Comparison of ENCODE assay signal across 19 cellular contexts in the genomic region with DNA sequence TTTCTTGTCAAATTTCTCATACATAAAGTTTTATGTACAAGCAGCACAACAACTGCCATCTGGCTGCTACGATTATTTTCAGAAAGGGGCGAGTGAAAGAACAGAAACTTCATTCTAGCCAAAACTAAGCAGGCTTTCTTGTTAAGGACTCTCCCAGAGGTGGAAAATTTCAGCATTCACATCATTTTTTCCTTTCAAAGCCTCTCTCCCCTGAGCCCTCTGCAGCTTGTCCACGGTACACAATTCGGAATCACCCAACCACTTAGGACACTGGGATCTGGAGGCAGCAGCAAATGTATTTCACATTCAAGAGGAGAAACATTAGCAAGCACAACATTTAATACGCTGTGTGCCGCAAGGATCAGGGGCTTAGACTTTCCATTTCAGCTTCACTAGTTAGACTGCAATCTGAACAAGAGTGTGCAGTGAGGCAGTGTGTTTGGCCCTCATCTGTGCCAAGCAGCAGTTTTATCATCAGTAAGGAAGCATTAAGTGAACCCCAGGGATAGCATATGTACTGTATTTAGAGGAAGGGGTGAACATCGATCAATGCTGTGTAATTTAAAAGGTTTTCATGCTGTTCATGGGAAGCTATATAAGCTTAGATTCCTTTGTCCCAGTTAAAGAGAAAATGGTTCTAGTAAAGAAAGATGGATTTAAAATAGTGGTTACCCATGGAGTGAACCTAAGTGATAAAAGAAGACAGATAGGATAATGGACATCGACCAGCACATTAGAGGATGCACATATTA.
"Had no signal": no experiment of that assay in that cellular context is flagged by ENCODE, and none has a peak within 500 bp of the region (broad histone marks: within the 10 kb centered on the region; RNA-seq: fewer than 3 reads in every experiment).

No MANE protein-coding gene starts in this region.

- H3K4me1 Mint-ChIP-seq: naive B cell; natural killer cell; stimulated activated effector memory CD8-positive, alpha-beta T cell treated with anti-CD3 and anti-CD28 coated beads, Interleukin-12 subunit alpha, Interleukin-12 subunit beta, amount 100 ng/mL, for 72 hours had no signal

- H3K27ac Mint-ChIP-seq: mesothelial cell of epicardium; naive B cell; natural killer cell; nephron progenitor cell; progenitor cell of endocrine pancreas; stimulated activated effector memory CD8-positive, alpha-beta T cell treated with anti-CD3 and anti-CD28 coated beads, Interleukin-12 subunit alpha, Interleukin-12 subunit beta, amount 100 ng/mL, for 72 hours; stimulated activated naive CD8-positive, alpha-beta T cell treated with anti-CD3 and anti-CD28 coated beads, Interleukin-15, Interleukin-2, amounts not matched to agents 100 ng/mL and 50 ng/mL, for 24 hours; type B pancreatic cell had no signal

- H3K36me3 Mint-ChIP-seq: mesothelial cell of epicardium; naive B cell; stimulated activated effector memory CD8-positive, alpha-beta T cell treated with anti-CD3 and anti-CD28 coated beads, Interleukin-12 subunit alpha, Interleukin-12 subunit beta, amount 100 ng/mL, for 72 hours; type B pancreatic cell had no signal

- ATAC-seq: left colon, left lung, natural killer cell had no signal

- H3K9me3 Mint-ChIP-seq: mesothelial cell of epicardium; nephron progenitor cell; stimulated activated effector memory CD8-positive, alpha-beta T cell treated with anti-CD3 and anti-CD28 coated beads, Interleukin-12 subunit alpha, Interleukin-12 subunit beta, amount 100 ng/mL, for 72 hours; stimulated activated naive CD8-positive, alpha-beta T cell treated with anti-CD3 and anti-CD28 coated beads, Interleukin-15, Interleukin-2, amounts not matched to agents 100 ng/mL and 50 ng/mL, for 24 hours; type B pancreatic cell had no signal

- H3K4me3 Mint-ChIP-seq: mesothelial cell of epicardium; naive B cell; natural killer cell; nephron progenitor cell; stimulated activated effector memory CD8-positive, alpha-beta T cell treated with anti-CD3 and anti-CD28 coated beads, Interleukin-12 subunit alpha, Interleukin-12 subunit beta, amount 100 ng/mL, for 72 hours; stimulated activated naive CD8-positive, alpha-beta T cell treated with anti-CD3 and anti-CD28 coated beads, Interleukin-15, Interleukin-2, amounts not matched to agents 100 ng/mL and 50 ng/mL, for 24 hours; type B pancreatic cell had no signal

- H3K27me3 Mint-ChIP-seq: naive B cell; progenitor cell of endocrine pancreas; stimulated activated naive CD8-positive, alpha-beta T cell treated with anti-CD3 and anti-CD28 coated beads, Interleukin-15, Interleukin-2, amounts not matched to agents 100 ng/mL and 50 ng/mL, for 24 hours; type B pancreatic cell had no signal

- DNase-seq: hippocampal formation; kidney glomerular epithelial cell; left colon; left lung; naive B cell; natural killer cell; nephron progenitor cell; ovary; right cardiac atrium; sigmoid colon; small intestine; spleen; stimulated activated CD4-positive, alpha-beta T cell treated with anti-CD3 and anti-CD28 coated beads, Interleukin-4, amount 100 ng/mL, for 24 hours; stimulated activated naive CD4-positive, alpha-beta T cell had no signal
